ENCODE assay signal across 17 cellular contexts in genomic region chrX:15128838-15129237, GRCh38.
DNase-seq lines count a peak whose midpoint lies in the region; ATAC-seq, FAIRE-seq and TF ChIP-seq lines count a peak whose summit lies in the region.
"Had no signal": no experiment of that assay in that cellular context is flagged by ENCODE, and none has a peak within 500 bp of the region (broad histone marks: within the 10 kb centered on the region; RNA-seq: fewer than 3 reads in every experiment).

No MANE protein-coding gene starts in this region.

- ATAC-seq in A549 (no peak), pancreas (no peak)
- ATAC-seq: GM23338 had no signal

- H3K27me3 ChIP-seq in pancreas = no peaks in the 10 kb centered on the region
- H3K27me3 ChIP-seq: BE2C had no signal

- DNase-seq in A549 (ENCODE audit: low read depth in 1 of 2, low spot score in 1 of 2) (no peak), NCI-H526 treated with DMSO at 0.1 percent for 48 hours (lab: John Stamatoyannopoulos, UW) (peak; percentile 30), epithelial cell of prostate (ENCODE audit: low read depth, low spot score) (no peak), pancreas (no peak), NCI-H69 (lab: John Stamatoyannopoulos, UW) (no peak), A172 (ENCODE audit: low spot score) (no peak), GM19240 (ENCODE audit: insufficient read length, low spot score) (no peak), T-helper 9 cell (no peak)
- DNase-seq: BE2C; CD4-positive, alpha-beta memory T cell; DMS79; H7 had no signal

- H3K4me1 ChIP-seq in A549 (no peaks in the 10 kb centered on the region), pancreas (no peaks in the 10 kb centered on the region)
- H3K4me1 ChIP-seq: BE2C had no signal

- intact Hi-C loops in pancreas (cut with DNase I) = no loop called here

- TF ChIP-seq RAD21 in A549 (conservative IDR thresholded peaks at IDR 0.05 in 1 of 2, IDR thresholded peaks at IDR 0.05 in 1 of 2) = no peak

- H3K27ac ChIP-seq in A549 (no peak overlapping the region), epithelial cell of prostate (peak overlapping the region; percentile 64), pancreas (no peak overlapping the region)
- H3K27ac ChIP-seq: C4-2B had no signal

- no peak for TF ChIP-seq POLR2A in A549 (IDR thresholded peaks at IDR 0.05; ENCODE audit: low read length)

- no peaks in the 10 kb centered on the region for H3K36me3 ChIP-seq in pancreas
- H3K36me3 ChIP-seq: BE2C had no signal

- POLR2A ChIA-PET in A549 (lab: Yijun Ruan, JAX) = no interaction called here

- CTCF ChIA-PET in A549 (lab: Yijun Ruan, JAX) = interaction anchor here (4.1 kb wide), 1 partner anchor 15 kb away, joined by 21 read pairs; no protein-coding TSS in a partner anchor

- TF ChIP-seq CTCF in A549 (IDR thresholded peaks at IDR 0.05) (no peak), pancreas (IDR thresholded peaks at IDR 0.05) (no peak)

- FAIRE-seq in A549 (lab: Jason Lieb, UNC) = peak; percentile 73
- peak; percentile 88 for FAIRE-seq in pancreas (lab: Jason Lieb, UNC)
- FAIRE-seq: A204.1, G401.6, GM12891 had no signal

- H3K9me3 ChIP-seq in A549 (no peaks in the 10 kb centered on the region), pancreas (no peaks in the 10 kb centered on the region)
- H3K9me3 ChIP-seq: BE2C had no signal

- TF ChIP-seq EP300 in A549 (IDR thresholded peaks at IDR 0.05) = no peak

- H3K4me3 ChIP-seq in A549 (no peak overlapping the region), pancreas (no peak overlapping the region)
- H3K4me3 ChIP-seq: GM23338 had no signal

- no peak overlapping the region for H3K4me2 ChIP-seq in A549
- H3K4me2 ChIP-seq: GM23338 had no signal

TF ChIP-seq in A549, 52 proteins besides CTCF, POLR2A, EP300 and RAD21:
- TF ChIP-seq ZFP36 (IDR thresholded peaks at IDR 0.05; ENCODE audit: borderline replicate concordance, partially characterized antibody) (no peak), CBX2 (IDR thresholded peaks at IDR 0.05; ENCODE audit: borderline replicate concordance, low read depth) (no peak), CBX8 (IDR thresholded peaks at IDR 0.05) (no peak), CHD4 (IDR thresholded peaks at IDR 0.05; ENCODE audit: borderline replicate concordance) (no peak), EHMT2 (IDR thresholded peaks at IDR 0.05; ENCODE audit: low read depth) (no peak), ATOH8 (CRISPR knock-in tag; IDR thresholded peaks at IDR 0.05; ENCODE audit: low read depth) (no peak), ESRRA (IDR thresholded peaks at IDR 0.05; ENCODE audit: borderline replicate concordance, low read length) (no peak), HOXB13 (CRISPR knock-in tag; IDR thresholded peaks at IDR 0.05; ENCODE audit: low read depth) (no peak), PBX3 (IDR thresholded peaks at IDR 0.05) (no peak)
